26 cellular contexts compared by ENCODE assay signal in genomic region chr11:34986883-34987525, GRCh38.
DNase-seq lines count a peak whose midpoint lies in the region; ATAC-seq, FAIRE-seq and TF ChIP-seq lines count a peak whose summit lies in the region.
"Had no signal": no experiment of that assay in that cellular context is flagged by ENCODE, and none has a peak within 500 bp of the region (broad histone marks: within the 10 kb centered on the region; RNA-seq: fewer than 3 reads in every experiment).

No MANE protein-coding gene starts in this region.

- CTCF ChIA-PET in SK-N-SH (lab: Yijun Ruan, JAX): interaction anchor here (0.7 to 1.5 kb wide), 3 partner anchors 10 to 32 kb away, joined by 3 to 4 read pairs (median 3); no protein-coding TSS in a partner anchor

- TF ChIP-seq CTCF in SK-N-SH (IDR thresholded peaks at IDR 0.05) (no peak), stomach (IDR thresholded peaks at IDR 0.05) (no peak), tibial artery (IDR thresholded peaks at IDR 0.05) (no peak)

- WGBS in SK-N-SH (ENCODE audit: low lambda C conversion rate): 92% methylated on average over 3 of the region's 3 CpGs
- 53 to 70% (median 57%) methylated on average over 3 of the region's 3 CpGs for WGBS in stomach, 5 donors

- peaks cover 0 to 10% of the 10 kb centered on the region in 2 experiments; a peak in 3 of 4 replicates for H3K4me1 ChIP-seq in SK-N-SH (ENCODE audit: control insufficient read depth in 1 of 2, insufficient read depth in 2 of 2, low read depth in 1 of 2, low read length in 1 of 2)
- peaks cover 0 to 31% (median 10%) of the 10 kb centered on the region in 4 donors for H3K4me1 ChIP-seq in stomach
- H3K4me1 ChIP-seq in tibial artery: no peaks in the 10 kb centered on the region
- H3K4me1 ChIP-seq: Caco-2, foreskin keratinocyte had no signal

- H3K4me3 ChIP-seq in SK-N-SH (ENCODE audit: low read depth in 2 of 2, low read length in 1 of 2) (no peak overlapping the region), stomach (no peak overlapping the region), tibial artery (no peak overlapping the region)

- no peaks in the 10 kb centered on the region for H4K20me1 ChIP-seq in SK-N-SH (ENCODE audit: insufficient read depth)

- no peak for FAIRE-seq in RCC 7860 (lab: Jason Lieb, UNC)

- no peak overlapping the region for H2AFZ ChIP-seq in SK-N-SH (ENCODE audit: low read depth)

- no peak for TF ChIP-seq POLR2A in stomach (IDR thresholded peaks at IDR 0.05)

- no peaks in the 10 kb centered on the region for H3K9me2 ChIP-seq in SK-N-SH

- POLR2A ChIA-PET in SK-N-SH (lab: Yijun Ruan, JAX): no interaction called here

- DNase-seq in SK-N-SH (no peak), left kidney (ENCODE audit: low read depth, low spot score) (peak; percentile 19), stomach (no peak), RCC 7860 (ENCODE audit: low spot score) (no peak), tibial artery (no peak)
- DNase-seq: 8988T; activated CD4-positive, alpha-beta T cell treated with anti-CD3 and anti-CD28 coated beads, Interleukin-2, amount 50 U/mL, for 48 hours; activated gamma-delta T cell treated with Interleukin-2 at 50 U/mL for 16 hours; Caco-2; EL; foreskin keratinocyte; hippocampal formation; MM.1S; NCI-H1436 treated with DMSO at 0.1 percent for 48 hours; NCI-H2171; NCI-H526; SHP77; stimulated activated CD4-positive, alpha-beta T cell treated with anti-CD3 and anti-CD28 coated beads, Interleukin-2, amount 100 ng/mL, for 48 hours; stimulated activated naive CD8-positive, alpha-beta T cell treated with anti-CD3 and anti-CD28 coated beads, Interleukin-15, Interleukin-2, amounts not matched to agents 100 U/mL and 50 U/mL, for 24 hours; T-helper 1 cell; WERI-Rb-1 had no signal

- H3K79me2 ChIP-seq in SK-N-SH (ENCODE audit: insufficient read depth): no peaks in the 10 kb centered on the region

- H3K27ac ChIP-seq in SK-N-SH (ENCODE audit: low read depth in 2 of 2, low read length in 1 of 2) (peak overlapping the region in 1 of 2 experiments; percentile 64; a peak in 1 of 4 replicates), stomach (peak overlapping the region in 3 of 5 donors; percentile 2 to 24 (median 14)), tibial artery (no peak overlapping the region)
- H3K27ac ChIP-seq: epithelial cell of prostate, foreskin keratinocyte, HL-60, WERI-Rb-1 had no signal

- H3K27me3 ChIP-seq in SK-N-SH (ENCODE audit: insufficient read depth): no peaks in the 10 kb centered on the region
- no peaks in the 10 kb centered on the region for H3K27me3 ChIP-seq in stomach
- no peaks in the 10 kb centered on the region for H3K27me3 ChIP-seq in tibial artery
- H3K27me3 ChIP-seq: foreskin keratinocyte had no signal

- H3F3A ChIP-seq in SK-N-SH (replicated peaks; ENCODE audit: insufficient read depth): peaks cover 16% of the 10 kb centered on the region

- TF ChIP-seq RAD21 in SK-N-SH (IDR thresholded peaks at IDR 0.05; ENCODE audit: low read length) (no peak), Ishikawa (IDR thresholded peaks at IDR 0.05; ENCODE audit: low read depth) (no peak)

- peak; percentile 17; the same call in 2 of the 3 replicates for ATAC-seq in SK-N-SH treated with all-trans-retinoic acid at 6 μM for 48 hours
- no peak for ATAC-seq in GM21447 (IDR thresholded peaks at IDR 0.05; ENCODE audit: unreplicated experiment)
- ATAC-seq: foreskin keratinocyte; stimulated activated naive CD8-positive, alpha-beta T cell treated with anti-CD3 and anti-CD28 coated beads, Interleukin-15, Interleukin-2, amounts not matched to agents 100 U/mL and 50 U/mL, for 24 hours had no signal

- H3K9ac ChIP-seq in SK-N-SH: no peak overlapping the region

- H3K9me3 ChIP-seq in SK-N-SH (no peaks in the 10 kb centered on the region), stomach (no peaks in the 10 kb centered on the region), tibial artery (no peaks in the 10 kb centered on the region)
- H3K9me3 ChIP-seq: Caco-2 had no signal

- peaks cover 19 to 34% of the 10 kb centered on the region in 2 experiments for H3K36me3 ChIP-seq in SK-N-SH (replicated peaks in 1 of 2; ENCODE audit: control insufficient read depth in 1 of 2, insufficient read depth in 2 of 2, low read length in 1 of 2)
- peaks cover 0 to 30% (median 27%) of the 10 kb centered on the region in 4 donors for H3K36me3 ChIP-seq in stomach
- H3K36me3 ChIP-seq in tibial artery: peaks cover 14 to 17% (median 17%) of the 10 kb centered on the region in 3 donors

- TF ChIP-seq EP300 in SK-N-SH (IDR thresholded peaks at IDR 0.05; ENCODE audit: borderline replicate concordance in 1 of 2, low read depth in 1 of 2, low read length in 1 of 2) (no peak), Ishikawa (IDR thresholded peaks at IDR 0.05; ENCODE audit: borderline replicate concordance) (no peak), stomach (IDR thresholded peaks at IDR 0.05) (no peak)

- intact Hi-C loops in stomach (cut with DNase I; ENCODE audit: low total_unique reads): no loop called here
- intact Hi-C loops in tibial artery (cut with DNase I; ENCODE audit: low total_unique reads): no loop called here

- no peak overlapping the region for H3K4me2 ChIP-seq in SK-N-SH

TF ChIP-seq in SK-N-SH treated with all-trans-retinoic acid at 6 μM for 48 hours, 23 proteins besides CTCF, POLR2A, EP300 and RAD21 (continues in another document):
- TF ChIP-seq, protein P1, sequence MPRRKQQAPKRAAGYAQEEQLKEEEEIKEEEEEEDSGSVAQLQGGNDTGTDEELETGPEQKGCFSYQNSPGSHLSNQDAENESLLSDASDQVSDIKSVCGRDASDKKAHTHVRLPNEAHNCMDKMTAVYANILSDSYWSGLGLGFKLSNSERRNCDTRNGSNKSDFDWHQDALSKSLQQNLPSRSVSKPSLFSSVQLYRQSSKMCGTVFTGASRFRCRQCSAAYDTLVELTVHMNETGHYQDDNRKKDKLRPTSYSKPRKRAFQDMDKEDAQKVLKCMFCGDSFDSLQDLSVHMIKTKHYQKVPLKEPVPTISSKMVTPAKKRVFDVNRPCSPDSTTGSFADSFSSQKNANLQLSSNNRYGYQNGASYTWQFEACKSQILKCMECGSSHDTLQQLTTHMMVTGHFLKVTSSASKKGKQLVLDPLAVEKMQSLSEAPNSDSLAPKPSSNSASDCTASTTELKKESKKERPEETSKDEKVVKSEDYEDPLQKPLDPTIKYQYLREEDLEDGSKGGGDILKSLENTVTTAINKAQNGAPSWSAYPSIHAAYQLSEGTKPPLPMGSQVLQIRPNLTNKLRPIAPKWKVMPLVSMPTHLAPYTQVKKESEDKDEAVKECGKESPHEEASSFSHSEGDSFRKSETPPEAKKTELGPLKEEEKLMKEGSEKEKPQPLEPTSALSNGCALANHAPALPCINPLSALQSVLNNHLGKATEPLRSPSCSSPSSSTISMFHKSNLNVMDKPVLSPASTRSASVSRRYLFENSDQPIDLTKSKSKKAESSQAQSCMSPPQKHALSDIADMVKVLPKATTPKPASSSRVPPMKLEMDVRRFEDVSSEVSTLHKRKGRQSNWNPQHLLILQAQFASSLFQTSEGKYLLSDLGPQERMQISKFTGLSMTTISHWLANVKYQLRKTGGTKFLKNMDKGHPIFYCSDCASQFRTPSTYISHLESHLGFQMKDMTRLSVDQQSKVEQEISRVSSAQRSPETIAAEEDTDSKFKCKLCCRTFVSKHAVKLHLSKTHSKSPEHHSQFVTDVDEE (CRISPR knock-in tag; IDR thresholded peaks at IDR 0.05): no peak

TF ChIP-seq in SK-N-SH, 30 proteins besides CTCF, POLR2A, EP300 and RAD21 (continues in another document):
- TF ChIP-seq, protein P2, sequence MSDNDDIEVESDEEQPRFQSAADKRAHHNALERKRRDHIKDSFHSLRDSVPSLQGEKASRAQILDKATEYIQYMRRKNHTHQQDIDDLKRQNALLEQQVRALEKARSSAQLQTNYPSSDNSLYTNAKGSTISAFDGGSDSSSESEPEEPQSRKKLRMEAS (IDR thresholded peaks at IDR 0.05; ENCODE audit: low read depth): no peak
- TF ChIP-seq USF2 (IDR thresholded peaks at IDR 0.05; ENCODE audit: borderline replicate concordance, low read depth, low read length) (no peak), ELF1 (IDR thresholded peaks at IDR 0.05) (no peak), TEAD4 (IDR thresholded peaks at IDR 0.05; ENCODE audit: borderline replicate concordance, insufficient read depth) (no peak), POLR2AphosphoS5 (IDR thresholded peaks at IDR 0.05; ENCODE audit: low read depth, low read length) (no peak), TAF1 (IDR thresholded peaks at IDR 0.05; ENCODE audit: borderline replicate concordance, low read depth, low read length) (no peak), SMC3 (IDR thresholded peaks at IDR 0.05; ENCODE audit: low read depth, low read length) (no peak), FOXJ3 (CRISPR knock-in tag; IDR thresholded peaks at IDR 0.05) (no peak)

TF ChIP-seq in Ishikawa, 13 proteins besides CTCF, POLR2A, EP300 and RAD21:
- TF ChIP-seq, protein P3, sequence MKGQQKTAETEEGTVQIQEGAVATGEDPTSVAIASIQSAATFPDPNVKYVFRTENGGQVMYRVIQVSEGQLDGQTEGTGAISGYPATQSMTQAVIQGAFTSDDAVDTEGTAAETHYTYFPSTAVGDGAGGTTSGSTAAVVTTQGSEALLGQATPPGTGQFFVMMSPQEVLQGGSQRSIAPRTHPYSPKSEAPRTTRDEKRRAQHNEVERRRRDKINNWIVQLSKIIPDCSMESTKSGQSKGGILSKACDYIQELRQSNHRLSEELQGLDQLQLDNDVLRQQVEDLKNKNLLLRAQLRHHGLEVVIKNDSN (IDR thresholded peaks at IDR 0.05): peak; percentile 49
- no peak for TF ChIP-seq NFIC (IDR thresholded peaks at IDR 0.05)

Comparison
In these comparisons a context has a peak if more than half of its experiments do, and no peak if none do; other contexts are left out.
1. H3K27ac ChIP-seq: peak in stomach (3 of 5); none in tibial artery (0 of 2).